16 cellular contexts compared by ENCODE assay signal in genomic region chr1:151756291-151756690, GRCh38. TPM values are rescaled to one million over a fixed set of nuclear protein-coding genes. Genes with fewer than 3 reads are reported as not detected.
DNase-seq lines count a peak whose midpoint lies in the region; ATAC-seq, FAIRE-seq and TF ChIP-seq lines count a peak whose summit lies in the region.
"Had no signal": no experiment of that assay in that cellular context is flagged by ENCODE, and none has a peak within 500 bp of the region (broad histone marks: within the 10 kb centered on the region; RNA-seq: fewer than 3 reads in every experiment).

No MANE protein-coding gene starts in this region.

- ATAC-seq in GM21526 (IDR thresholded peaks at IDR 0.05; ENCODE audit: low FRiP score, unreplicated experiment): no peak
- ATAC-seq: T-helper 17 cell had no signal

- DNase-seq in AG20443 (ENCODE audit: low spot score) (peak; percentile 45), HPDE6-E6E7 (ENCODE audit: extremely low spot score) (peak; percentile 58), astrocyte (ENCODE audit: low read depth) (peak; percentile 14), iris pigment epithelial cell (ENCODE audit: low read depth) (peak; percentile 56), globus pallidus (ENCODE audit: low spot score) (no peak)
- no peak for DNase-seq in stimulated activated CD4-positive, alpha-beta T cell treated with anti-CD3 and anti-CD28 coated beads, Interleukin-4, amount 100 ng/mL, for 1 hour
- DNase-seq: CD4-positive, alpha-beta T cell; effector memory CD4-positive, alpha-beta T cell; NCI-H1092 treated with DMSO at 0.1 percent for 48 hours; NCI-H510A; T-helper 17 cell had no signal

- H3K27ac ChIP-seq in astrocyte (ENCODE audit: low read depth, low read length): no peak overlapping the region

- H3K4me1 ChIP-seq in astrocyte (ENCODE audit: insufficient read depth, low read length): no peaks in the 10 kb centered on the region

- no peak overlapping the region for H2AFZ ChIP-seq in astrocyte (ENCODE audit: low read depth, low read length)

- no peak for FAIRE-seq in astrocyte (lab: Jason Lieb, UNC)

- H3K9me3 ChIP-seq in astrocyte (ENCODE audit: insufficient read depth, low read depth, low read length): no peaks in the 10 kb centered on the region

- H3K27me3 Mint-ChIP-seq in astrocyte (ENCODE audit: low read depth, unreplicated experiment): no peaks in the 10 kb centered on the region

- H3K9ac ChIP-seq in astrocyte (ENCODE audit: low read length): no peak overlapping the region

- H3K4me2 ChIP-seq in astrocyte (ENCODE audit: low read length): no peak overlapping the region

- no peak overlapping the region for H3K4me3 ChIP-seq in astrocyte (ENCODE audit: insufficient read depth, low read depth, low read length)
- H3K4me3 ChIP-seq: lung had no signal

- H3K27ac Mint-ChIP-seq in astrocyte (ENCODE audit: unreplicated experiment): no peak overlapping the region
- H3K27ac Mint-ChIP-seq: CD4-positive, alpha-beta T cell; T-helper 17 cell had no signal

- H3K4me1 Mint-ChIP-seq in astrocyte (ENCODE audit: low read depth, unreplicated experiment): peaks cover 4% of the 10 kb centered on the region

- no peaks in the 10 kb centered on the region for H3K79me2 ChIP-seq in astrocyte (ENCODE audit: insufficient read depth, low read length)

- peaks cover 2% of the 10 kb centered on the region for H3K9me3 Mint-ChIP-seq in astrocyte (ENCODE audit: unreplicated experiment)
- H3K9me3 Mint-ChIP-seq: CD4-positive, alpha-beta T cell had no signal

- no peaks in the 10 kb centered on the region for H4K20me1 ChIP-seq in astrocyte (ENCODE audit: insufficient read depth, low read length)

- no peaks in the 10 kb centered on the region for H3K27me3 ChIP-seq in astrocyte (ENCODE audit: insufficient read depth, low read length)

- H3K36me3 ChIP-seq in astrocyte (ENCODE audit: insufficient read depth, low read length): peaks cover 19% of the 10 kb centered on the region

- no peak overlapping the region for H3K4me3 Mint-ChIP-seq in astrocyte (ENCODE audit: unreplicated experiment)
- H3K4me3 Mint-ChIP-seq: CD4-positive, alpha-beta T cell; T-helper 17 cell had no signal

- peaks cover 10% of the 10 kb centered on the region for H3K36me3 Mint-ChIP-seq in astrocyte (ENCODE audit: low read depth, unreplicated experiment)

- no peak for TF ChIP-seq CTCF in astrocyte (IDR thresholded peaks at IDR 0.05; ENCODE audit: insufficient read depth, low read depth, low read length)

RNA-seq across cellular contexts. Expression of gene MRPL9, which starts 7.0 kb away (rescaled TPM):
- 58.5 and 70.0 TPM in 2 replicates for total RNA-seq in astrocyte

RNA-seq across cellular contexts. Expression of gene TDRKH, which starts 34.0 kb away (rescaled TPM):
- total RNA-seq in astrocyte: 6.7 and 7.5 TPM in 2 replicates

RNA-seq across cellular contexts. Expression of gene RIIAD1, which starts 35.0 kb away (rescaled TPM):
- not detected in 2 replicates for total RNA-seq in astrocyte
- total RNA-seq: activated CD8-positive, alpha-beta memory T cell treated with anti-CD3 and anti-CD28 coated beads for 36 hours; CD4-positive, alpha-beta T cell; HT-29; subcutaneous adipose tissue; T-helper 17 cell had no signal

RNA-seq across cellular contexts. Expression of gene CELF3, which starts 39.7 kb away (rescaled TPM):
- total RNA-seq in astrocyte: not detected in 2 replicates
- total RNA-seq: activated CD8-positive, alpha-beta memory T cell treated with anti-CD3 and anti-CD28 coated beads for 36 hours; CD4-positive, alpha-beta T cell; subcutaneous adipose tissue had no signal

RNA-seq across cellular contexts. Expression of gene LINGO4, which starts 48.9 kb away (rescaled TPM):
- not detected in 2 replicates for total RNA-seq in astrocyte
- total RNA-seq: HT-29, subcutaneous adipose tissue had no signal

Comparison
In these comparisons a context has a peak if more than half of its experiments do, and no peak if none do; other contexts are left out.
1. DNase-seq: peak in AG20443 (single experiment), HPDE6-E6E7 (single experiment), astrocyte (single experiment) and iris pigment epithelial cell (single experiment); none in stimulated activated CD4-positive, alpha-beta T cell treated with anti-CD3 and anti-CD28 coated beads, Interleukin-4, amount 100 ng/mL, for 1 hour (single experiment) and globus pallidus (single experiment).